Comparison of ENCODE assay signal across 12 cellular contexts in the genomic region with DNA sequence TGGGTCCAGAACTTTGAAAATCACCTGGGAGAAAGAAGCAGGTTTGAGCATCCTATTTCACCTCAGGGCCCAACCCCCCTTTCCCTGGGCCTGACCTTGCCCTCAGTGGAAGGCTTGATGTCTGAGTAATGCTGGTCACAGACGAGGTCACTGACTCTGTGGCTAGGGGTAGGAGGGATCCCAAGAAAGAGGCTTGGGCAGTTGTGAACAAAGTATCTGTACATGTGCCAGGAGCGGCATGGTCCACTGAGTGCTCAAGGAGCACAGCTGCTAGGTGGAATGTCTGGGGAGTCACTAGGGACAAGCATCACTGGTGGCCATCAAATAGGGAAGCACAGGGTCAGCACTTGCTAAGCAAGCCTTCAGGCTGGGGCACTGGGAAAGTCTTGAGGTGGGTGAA. TPM values are rescaled to one million over a fixed set of nuclear protein-coding genes. Genes with fewer than 3 reads are reported as not detected.
A peak's percentile ranks its signal among the peaks of the same experiment; 100 is the strongest.
DNase-seq lines count a peak whose midpoint lies in the region; ATAC-seq and TF ChIP-seq lines count a peak whose summit lies in the region.
"Had no signal": no experiment of that assay in that cellular context is flagged by ENCODE, and none has a peak within 500 bp of the region (broad histone marks: within the 10 kb centered on the region; RNA-seq: fewer than 3 reads in every experiment).

No MANE protein-coding gene starts in this region.

- WGBS in body of pancreas, 2 donors = 54 to 67% methylated on average over 2 of the region's 2 CpGs
- 88% methylated on average over 2 of the region's 2 CpGs for WGBS in hepatocyte (ENCODE audit: low lambda C conversion rate, missing lambda C conversion rate)

- no peak overlapping the region for H3K4me2 ChIP-seq in hepatocyte
- H3K4me2 ChIP-seq: PC-9 had no signal

- no peaks in the 10 kb centered on the region for H4K20me1 ChIP-seq in hepatocyte (ENCODE audit: insufficient read depth, poor library complexity, severe bottlenecking)

- no peaks in the 10 kb centered on the region for H3K4me1 ChIP-seq in body of pancreas
- H3K4me1 ChIP-seq in hepatocyte (ENCODE audit: insufficient read depth) = no peaks in the 10 kb centered on the region
- no peaks in the 10 kb centered on the region for H3K4me1 ChIP-seq in foreskin keratinocyte

- no peaks in the 10 kb centered on the region for H3K27me3 Mint-ChIP-seq in activated CD4-positive, alpha-beta T cell treated with anti-CD3 and anti-CD28 coated beads for 36 hours
- H3K27me3 Mint-ChIP-seq: activated CD4-positive, alpha-beta memory T cell treated with anti-CD3 and anti-CD28 coated beads, Interleukin-2, amount 10 ng/mL, durations not matched to agents 7 days and 5 days; activated naive CD8-positive, alpha-beta T cell treated with anti-CD3 and anti-CD28 coated beads, Interleukin-2, amount 10 ng/mL, durations not matched to agents 7 days and 5 days had no signal

- H2AFZ ChIP-seq in hepatocyte = no peak overlapping the region
- H2AFZ ChIP-seq: PC-9 had no signal

- intact Hi-C loops in activated CD4-positive, alpha-beta T cell treated with anti-CD3 and anti-CD28 coated beads for 36 hours (cut with DNase I, micrococcal nuclease) = loop anchor here (1.0 kb wide), 2 partner anchors 169 to 171 kb away; no protein-coding TSS in a partner anchor
- intact Hi-C loops in body of pancreas (cut with DNase I) = no loop called here

- H3K4me1 Mint-ChIP-seq in activated CD4-positive, alpha-beta T cell treated with anti-CD3 and anti-CD28 coated beads for 36 hours = peaks cover 16% of the 10 kb centered on the region
- H3K4me1 Mint-ChIP-seq in stimulated activated effector memory CD8-positive, alpha-beta T cell treated with anti-CD3 and anti-CD28 coated beads, Interleukin-12 subunit alpha, Interleukin-12 subunit beta, amount 100 ng/mL, for 72 hours = peaks cover 20% of the 10 kb centered on the region

- TF ChIP-seq CTCF in body of pancreas (IDR thresholded peaks at IDR 0.05) (no peak), hepatocyte (IDR thresholded peaks at IDR 0.05; ENCODE audit: poor library complexity) (no peak), foreskin keratinocyte (conservative IDR thresholded peaks at IDR 0.05) (no peak)

- DNase-seq in activated CD4-positive, alpha-beta T cell treated with anti-CD3 and anti-CD28 coated beads for 36 hours = no peak
- DNase-seq in activated CD4-positive, alpha-beta T cell treated with anti-CD3 and anti-CD28 coated beads for 1 hour = no peak
- DNase-seq in body of pancreas (no peak), hepatocyte (ENCODE audit: low spot score) (no peak), foreskin keratinocyte (no peak)
- DNase-seq in stimulated activated effector memory CD8-positive, alpha-beta T cell treated with anti-CD3 and anti-CD28 coated beads, Interleukin-12 subunit alpha, Interleukin-12 subunit beta, amount 100 ng/mL, for 72 hours (ENCODE audit: low spot score in 2 of 2) = no peak
- DNase-seq: NCI-H2107 had no signal

- no peak overlapping the region for H3K4me3 Mint-ChIP-seq in activated CD4-positive, alpha-beta T cell treated with anti-CD3 and anti-CD28 coated beads for 36 hours
- H3K4me3 Mint-ChIP-seq in stimulated activated effector memory CD8-positive, alpha-beta T cell treated with anti-CD3 and anti-CD28 coated beads, Interleukin-12 subunit alpha, Interleukin-12 subunit beta, amount 100 ng/mL, for 72 hours = no peak overlapping the region
- H3K4me3 Mint-ChIP-seq: activated CD4-positive, alpha-beta memory T cell treated with anti-CD3 and anti-CD28 coated beads, Interleukin-2, amount 10 ng/mL, durations not matched to agents 7 days and 5 days; activated naive CD8-positive, alpha-beta T cell treated with anti-CD3 and anti-CD28 coated beads, Interleukin-2, amount 10 ng/mL, durations not matched to agents 7 days and 5 days; CD8-positive, alpha-beta T cell; natural killer cell had no signal

- peaks cover 0 to 5% of the 10 kb centered on the region in 2 donors for H3K36me3 ChIP-seq in body of pancreas (replicated peaks in 1 of 2; ENCODE audit: insufficient read depth in 1 of 2, low read depth in 2 of 2)
- H3K36me3 ChIP-seq in hepatocyte (replicated peaks; ENCODE audit: insufficient read depth, low read depth) = no peaks in the 10 kb centered on the region

- H3K36me3 Mint-ChIP-seq in activated CD4-positive, alpha-beta T cell treated with anti-CD3 and anti-CD28 coated beads for 36 hours (ENCODE audit: low read depth) = peaks cover 12% of the 10 kb centered on the region
- peaks cover 23% of the 10 kb centered on the region for H3K36me3 Mint-ChIP-seq in stimulated activated effector memory CD8-positive, alpha-beta T cell treated with anti-CD3 and anti-CD28 coated beads, Interleukin-12 subunit alpha, Interleukin-12 subunit beta, amount 100 ng/mL, for 72 hours
- H3K36me3 Mint-ChIP-seq: natural killer cell had no signal

- no peak for TF ChIP-seq POLR2A in body of pancreas (IDR thresholded peaks at IDR 0.05)

- no peaks in the 10 kb centered on the region for H3K79me2 ChIP-seq in hepatocyte

- H3K4me3 ChIP-seq in body of pancreas = no peak overlapping the region
- no peak overlapping the region for H3K4me3 ChIP-seq in hepatocyte
- H3K4me3 ChIP-seq: PC-9 had no signal

- H3K9me2 ChIP-seq in hepatocyte (replicated peaks; ENCODE audit: insufficient read depth) = no peaks in the 10 kb centered on the region

- H3K27me3 ChIP-seq in body of pancreas (no peaks in the 10 kb centered on the region), hepatocyte (no peaks in the 10 kb centered on the region), foreskin keratinocyte (no peaks in the 10 kb centered on the region)

- H3K27ac ChIP-seq in body of pancreas (no peak overlapping the region), hepatocyte (no peak overlapping the region), foreskin keratinocyte (no peak overlapping the region)
- H3K27ac ChIP-seq: PC-9 had no signal

- POLR2A ChIA-PET in activated CD4-positive, alpha-beta T cell treated with anti-CD3 and anti-CD28 coated beads for 36 hours (lab: Charles Lee) = interaction anchor here (0.6 kb wide), 1 partner anchor 72 kb away, joined by 3 read pairs; no protein-coding TSS in a partner anchor

- CTCF ChIA-PET in activated CD4-positive, alpha-beta T cell treated with anti-CD3 and anti-CD28 coated beads for 36 hours (lab: Charles Lee) = interaction anchor here (0.6 to 1.4 kb wide), 4 partner anchors 13 to 171 kb away, joined by 3 to 7 read pairs (median 4); partner anchors contain the start of gene KLHDC8B

- H3K27ac Mint-ChIP-seq in activated CD4-positive, alpha-beta T cell treated with anti-CD3 and anti-CD28 coated beads for 36 hours = peak overlapping the region; percentile 19
- peak overlapping the region; percentile 41 for H3K27ac Mint-ChIP-seq in stimulated activated effector memory CD8-positive, alpha-beta T cell treated with anti-CD3 and anti-CD28 coated beads, Interleukin-12 subunit alpha, Interleukin-12 subunit beta, amount 100 ng/mL, for 72 hours
- H3K27ac Mint-ChIP-seq: activated CD4-positive, alpha-beta memory T cell treated with anti-CD3 and anti-CD28 coated beads, Interleukin-2, amount 10 ng/mL, durations not matched to agents 7 days and 5 days had no signal

- ATAC-seq in activated CD4-positive, alpha-beta T cell treated with anti-CD3 and anti-CD28 coated beads for 36 hours = no peak
- ATAC-seq in body of pancreas (peak; percentile 17), foreskin keratinocyte (no peak)
- ATAC-seq in stimulated activated effector memory CD8-positive, alpha-beta T cell treated with anti-CD3 and anti-CD28 coated beads, Interleukin-12 subunit alpha, Interleukin-12 subunit beta, amount 100 ng/mL, for 72 hours = no peak

- H3K9me3 ChIP-seq in body of pancreas (no peaks in the 10 kb centered on the region), hepatocyte (ENCODE audit: low read depth) (no peaks in the 10 kb centered on the region)

- no peaks in the 10 kb centered on the region for H3K9me3 Mint-ChIP-seq in activated CD4-positive, alpha-beta T cell treated with anti-CD3 and anti-CD28 coated beads for 36 hours (ENCODE audit: low read depth)
- no peaks in the 10 kb centered on the region for H3K9me3 Mint-ChIP-seq in stimulated activated effector memory CD8-positive, alpha-beta T cell treated with anti-CD3 and anti-CD28 coated beads, Interleukin-12 subunit alpha, Interleukin-12 subunit beta, amount 100 ng/mL, for 72 hours
- H3K9me3 Mint-ChIP-seq: activated CD4-positive, alpha-beta memory T cell treated with anti-CD3 and anti-CD28 coated beads, Interleukin-2, amount 10 ng/mL, durations not matched to agents 7 days and 5 days; activated naive CD8-positive, alpha-beta T cell treated with anti-CD3 and anti-CD28 coated beads, Interleukin-2, amount 10 ng/mL, durations not matched to agents 7 days and 5 days; CD8-positive, alpha-beta T cell; natural killer cell had no signal

RNA-seq across cellular contexts. Expression of gene CCDC71, which starts 7.3 kb away (rescaled TPM):
- total RNA-seq in activated CD4-positive, alpha-beta T cell treated with anti-CD3 and anti-CD28 coated beads for 36 hours = 10 to 100 TPM; 19.5 to 22.2 TPM
- total RNA-seq in body of pancreas = 10 to 100 TPM; 15.5 to 19.5 TPM
- total RNA-seq in hepatocyte = 36.5 and 40.9 TPM in 2 replicates
- polyA plus RNA-seq in hepatocyte = 0.09 and 0.60 TPM in 2 replicates
- 24.9 and 26.7 TPM in 2 replicates for total RNA-seq in foreskin keratinocyte
- 32.1 and 32.9 TPM in 2 replicates for polyA plus RNA-seq in foreskin keratinocyte

RNA-seq across cellular contexts. Expression of gene KLHDC8B, which starts 12.6 kb away (rescaled TPM):
- 1 to 10 TPM; 1.2 to 3.1 TPM for total RNA-seq in activated CD4-positive, alpha-beta T cell treated with anti-CD3 and anti-CD28 coated beads for 36 hours
- 10 to 100 TPM; 19.5 to 22.1 TPM for total RNA-seq in body of pancreas
- 54.6 and 72.0 TPM in 2 replicates for total RNA-seq in hepatocyte
- 86.4 and 97.1 TPM in 2 replicates for polyA plus RNA-seq in hepatocyte
- 11.7 and 14.9 TPM in 2 replicates for total RNA-seq in foreskin keratinocyte
- polyA plus RNA-seq in foreskin keratinocyte = 11.8 and 14.3 TPM in 2 replicates

RNA-seq across cellular contexts. Expression of gene LAMB2, which starts 25.9 kb away (rescaled TPM):
- under 1 TPM in 1 of 2 experiments, not detected in 1; 0.71 TPM for total RNA-seq in activated CD4-positive, alpha-beta T cell treated with anti-CD3 and anti-CD28 coated beads for 36 hours
- 100 to 1,000 TPM; 204 to 337 TPM for total RNA-seq in body of pancreas
- 343 and 396 TPM in 2 replicates for total RNA-seq in hepatocyte
- 437 and 474 TPM in 2 replicates for polyA plus RNA-seq in hepatocyte
- total RNA-seq in foreskin keratinocyte = 120 and 153 TPM in 2 replicates
- 97.2 and 133 TPM in 2 replicates for polyA plus RNA-seq in foreskin keratinocyte
- total RNA-seq: activated CD4-positive, alpha-beta memory T cell treated with anti-CD3 and anti-CD28 coated beads, Interleukin-2, amount 10 ng/mL, durations not matched to agents 7 days and 5 days; CD8-positive, alpha-beta T cell had no signal

RNA-seq across cellular contexts. Expression of gene USP19, which starts 38.2 kb away (rescaled TPM):
- total RNA-seq in activated CD4-positive, alpha-beta T cell treated with anti-CD3 and anti-CD28 coated beads for 36 hours = 10 to 100 TPM; 45.2 to 45.9 TPM
- total RNA-seq in body of pancreas = 10 to 100 TPM; 30.6 to 33.6 TPM
- 44.2 and 44.6 TPM in 2 replicates for total RNA-seq in hepatocyte
- 31.4 and 32.7 TPM in 2 replicates for polyA plus RNA-seq in hepatocyte
- 28.5 and 29.6 TPM in 2 replicates for total RNA-seq in foreskin keratinocyte
- 13.7 and 14.4 TPM in 2 replicates for polyA plus RNA-seq in foreskin keratinocyte

RNA-seq across cellular contexts. Expression of gene QARS1, which starts 54.2 kb away (rescaled TPM):
- total RNA-seq in activated CD4-positive, alpha-beta T cell treated with anti-CD3 and anti-CD28 coated beads for 36 hours = 100 to 1,000 TPM; 240 to 342 TPM
- total RNA-seq in body of pancreas (100 to 1,000 TPM; 135 to 223 TPM), hepatocyte (206 and 232 TPM in 2 replicates), foreskin keratinocyte (213 and 224 TPM in 2 replicates)
- polyA plus RNA-seq in hepatocyte (104 and 112 TPM in 2 replicates), foreskin keratinocyte (156 and 159 TPM in 2 replicates)

Comparison
In these comparisons a context has a peak if more than half of its experiments do, and no peak if none do; other contexts are left out.
1. RNA of gene LAMB2, which starts 25.9 kb away (total RNA-seq): 343 to 396 TPM in hepatocyte, 204 to 337 TPM in body of pancreas and 120 to 153 TPM in foreskin keratinocyte; 0.71 TPM in activated CD4-positive, alpha-beta T cell treated with anti-CD3 and anti-CD28 coated beads for 36 hours; every median in the first group is over 10 times any median in the second.